Comparison of ENCODE assay signal across 8 cellular contexts in the genomic region with DNA sequence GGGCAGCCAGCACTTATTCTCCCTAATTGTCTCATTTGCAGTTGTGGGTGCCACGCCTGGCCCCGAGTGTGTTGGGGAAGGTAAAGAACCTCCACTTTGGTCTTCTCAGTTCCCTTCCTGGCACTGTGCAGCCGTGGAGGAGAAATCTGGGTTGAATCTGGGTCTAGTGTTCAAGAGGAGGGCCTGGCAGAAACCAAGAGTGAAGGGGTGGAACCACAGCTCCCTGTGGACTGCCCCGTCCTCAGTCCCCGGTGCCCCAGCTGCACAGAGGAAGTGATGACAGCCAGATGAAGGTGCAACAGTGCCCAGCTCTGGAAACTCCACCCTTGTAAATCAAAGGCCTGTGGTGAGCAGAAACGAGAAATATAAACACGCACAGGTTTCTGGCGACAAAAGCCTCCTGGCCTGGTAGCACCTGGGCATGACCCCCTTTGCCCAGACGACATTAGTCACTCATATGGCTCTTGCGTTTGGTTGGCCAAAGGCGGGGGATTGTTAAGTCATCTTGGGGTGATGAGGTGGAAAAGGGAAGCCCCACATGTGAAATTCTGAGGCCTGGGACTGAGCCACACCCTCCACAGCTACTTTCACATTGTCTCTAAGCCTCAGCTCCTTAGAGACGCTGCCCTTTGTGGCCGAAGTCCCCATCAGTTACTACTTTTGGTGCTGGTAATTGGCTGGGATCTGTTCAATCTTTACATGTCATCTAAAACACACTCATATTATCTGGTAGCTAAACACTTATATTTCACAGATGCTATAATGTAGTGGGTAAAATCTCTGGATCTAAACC. TPM values are rescaled to one million over a fixed set of nuclear protein-coding genes. Genes with fewer than 3 reads are reported as not detected.
DNase-seq lines count a peak whose midpoint lies in the region; ATAC-seq and TF ChIP-seq lines count a peak whose summit lies in the region.

No MANE protein-coding gene starts in this region.

- no peaks in the 10 kb centered on the region for H3K27me3 ChIP-seq in SU-DHL-6 (ENCODE audit: low read length)
- no peaks in the 10 kb centered on the region for H3K27me3 ChIP-seq in tibial nerve

- H3K27me3 Mint-ChIP-seq in activated naive CD8-positive, alpha-beta T cell treated with anti-CD3 and anti-CD28 coated beads, Interleukin-2, amount 50 U/mL, for 24 hours, result no peaks in the 10 kb centered on the region
- peaks cover 0 to 5% of the 10 kb centered on the region in 2 donors for H3K27me3 Mint-ChIP-seq in natural killer cell (ENCODE audit: low read depth in 2 of 2)

- TF ChIP-seq CTCF in SU-DHL-6 (IDR thresholded peaks at IDR 0.05; ENCODE audit: insufficient read depth, low read length, poor library complexity, severe bottlenecking) (no peak), natural killer cell (IDR thresholded peaks at IDR 0.05) (no peak), tibial nerve (IDR thresholded peaks at IDR 0.05) (no peak)

- peaks cover 43% of the 10 kb centered on the region for H3K79me2 ChIP-seq in SU-DHL-6 (ENCODE audit: insufficient read depth, low read length)

- H3K36me3 ChIP-seq in SU-DHL-6 (ENCODE audit: low read length) (no peaks in the 10 kb centered on the region), tibial nerve (no peaks in the 10 kb centered on the region)

- no peak for TF ChIP-seq POLR2A in tibial nerve (IDR thresholded peaks at IDR 0.05)

- peaks cover 88% of the 10 kb centered on the region for H3K4me1 Mint-ChIP-seq in activated naive CD8-positive, alpha-beta T cell treated with anti-CD3 and anti-CD28 coated beads, Interleukin-2, amount 50 U/mL, for 24 hours
- H3K4me1 Mint-ChIP-seq in natural killer cell, result peaks cover 37 to 53% of the 10 kb centered on the region in 2 donors

- TF ChIP-seq EP300 in tibial nerve (IDR thresholded peaks at IDR 0.05), result no peak

- peak; percentile 62 for ATAC-seq in GM18868 (IDR thresholded peaks at IDR 0.05; ENCODE audit: unreplicated experiment)
- ATAC-seq in HG02973 (IDR thresholded peaks at IDR 0.05; ENCODE audit: unreplicated experiment), result peak; percentile 46
- ATAC-seq in activated naive CD8-positive, alpha-beta T cell treated with anti-CD3 and anti-CD28 coated beads, Interleukin-2, amount 50 U/mL, for 24 hours, result peak; percentile 72
- ATAC-seq in natural killer cell, result peak; percentile 74 to 87 (median 84)

- no peak overlapping the region for H2AFZ ChIP-seq in SU-DHL-6 (ENCODE audit: low read depth, low read length, severe bottlenecking)

- intact Hi-C loops in natural killer cell (cut with micrococcal nuclease), result loop anchor here (1.0 to 2.0 kb wide), 4 partner anchors 13 to 50 kb away; no protein-coding TSS in a partner anchor

- peaks cover 56% of the 10 kb centered on the region for H3F3A ChIP-seq in SU-DHL-6 (ENCODE audit: insufficient read depth)

- H3K4me3 ChIP-seq in SU-DHL-6 (ENCODE audit: insufficient read depth, low read length, poor library complexity, severe bottlenecking) (peak overlapping the region; percentile 53), tibial nerve (peak overlapping the region in 1 of 4 donors; percentile 32)

- H3K4me2 ChIP-seq in SU-DHL-6 (ENCODE audit: low read depth, low read length, poor library complexity, severe bottlenecking), result peak overlapping the region; percentile 80

- H3K4me3 Mint-ChIP-seq in activated naive CD8-positive, alpha-beta T cell treated with anti-CD3 and anti-CD28 coated beads, Interleukin-2, amount 50 U/mL, for 24 hours, result peak overlapping the region; percentile 77
- peak overlapping the region; percentile 84 for H3K4me3 Mint-ChIP-seq in natural killer cell

- H4K20me1 ChIP-seq in SU-DHL-6 (ENCODE audit: low read depth, low read length), result no peaks in the 10 kb centered on the region

- peaks cover 27% of the 10 kb centered on the region for H3K36me3 Mint-ChIP-seq in activated naive CD8-positive, alpha-beta T cell treated with anti-CD3 and anti-CD28 coated beads, Interleukin-2, amount 50 U/mL, for 24 hours (ENCODE audit: low read depth)
- H3K36me3 Mint-ChIP-seq in natural killer cell, result no peaks in the 10 kb centered on the region

- H3K9ac ChIP-seq in SU-DHL-6 (ENCODE audit: low read length), result peak overlapping the region; percentile 73

- no peaks in the 10 kb centered on the region for H3K9me3 Mint-ChIP-seq in activated naive CD8-positive, alpha-beta T cell treated with anti-CD3 and anti-CD28 coated beads, Interleukin-2, amount 50 U/mL, for 24 hours
- no peaks in the 10 kb centered on the region for H3K9me3 Mint-ChIP-seq in natural killer cell

- no peaks in the 10 kb centered on the region for H3K9me2 ChIP-seq in SU-DHL-6 (replicated peaks; ENCODE audit: insufficient read depth, low read length)

- H3K27ac ChIP-seq in SU-DHL-6 (ENCODE audit: low read depth, low read length) (peak overlapping the region; percentile 97), tibial nerve (peak overlapping the region in 3 of 4 donors; percentile 79 to 90 (median 84))

- H3K4me1 ChIP-seq in tibial nerve, result peaks cover 0 to 83% (median 52%) of the 10 kb centered on the region in 4 donors

- H3K9me3 ChIP-seq in SU-DHL-6 (ENCODE audit: insufficient read depth, low read length), result no peaks in the 10 kb centered on the region
- no peaks in the 10 kb centered on the region for H3K9me3 ChIP-seq in tibial nerve

- peak; percentile 84 for DNase-seq in activated naive CD8-positive, alpha-beta T cell treated with anti-CD3 and anti-CD28 coated beads, Interleukin-2, amount 50 U/mL, for 24 hours
- DNase-seq in natural killer cell (peak; percentile 74), tibial nerve (ENCODE audit: low spot score in 2 of 2) (no peak), mesenteric fat pad (ENCODE audit: low spot score) (no peak), iPS-NIHi7 (ENCODE audit: extremely low spot score) (no peak)

- peak overlapping the region; percentile 99 for H3K27ac Mint-ChIP-seq in activated naive CD8-positive, alpha-beta T cell treated with anti-CD3 and anti-CD28 coated beads, Interleukin-2, amount 50 U/mL, for 24 hours
- H3K27ac Mint-ChIP-seq in natural killer cell, result peak overlapping the region; percentile 94 to 97

- 62 to 78% methylated on average over 13 of the region's 13 CpGs for WGBS in tibial nerve, 2 donors

RNA-seq across cellular contexts. Expression of a gene that starts 4.2 kb away (rescaled TPM):
- 10 to 100 TPM; 47.2 to 70.1 (median 50.7) TPM for total RNA-seq in natural killer cell
- 100 to 1,000 TPM in 2 of 4 donors, 10 to 100 TPM in 2; 84.1 to 128 (median 110) TPM for total RNA-seq in tibial nerve
- total RNA-seq in mesenteric fat pad, result 156 TPM

Comparison
In these comparisons a context has a peak if more than half of its experiments do, and no peak if none do; other contexts are left out.
1. DNase-seq: peak in activated naive CD8-positive, alpha-beta T cell treated with anti-CD3 and anti-CD28 coated beads, Interleukin-2, amount 50 U/mL, for 24 hours (single experiment) and natural killer cell (single experiment); none in tibial nerve (0 of 2), mesenteric fat pad (single experiment) and iPS-NIHi7 (single experiment).
2. Peak in every context shown above with its lines, with median percentiles within 50 percentile points of each other: ATAC-seq.